In genomic region chr20:22523499-22524392, GRCh38 we compare ENCODE assay signal across 1 cellular context.
TF ChIP-seq lines count a peak whose summit lies in the region.

No MANE protein-coding gene starts in this region.

TF ChIP-seq in HepG2, 621 proteins besides CTCF, POLR2A, EP300 and RAD21 (continued from another document and continues in another):
- TF ChIP-seq, protein P1, sequence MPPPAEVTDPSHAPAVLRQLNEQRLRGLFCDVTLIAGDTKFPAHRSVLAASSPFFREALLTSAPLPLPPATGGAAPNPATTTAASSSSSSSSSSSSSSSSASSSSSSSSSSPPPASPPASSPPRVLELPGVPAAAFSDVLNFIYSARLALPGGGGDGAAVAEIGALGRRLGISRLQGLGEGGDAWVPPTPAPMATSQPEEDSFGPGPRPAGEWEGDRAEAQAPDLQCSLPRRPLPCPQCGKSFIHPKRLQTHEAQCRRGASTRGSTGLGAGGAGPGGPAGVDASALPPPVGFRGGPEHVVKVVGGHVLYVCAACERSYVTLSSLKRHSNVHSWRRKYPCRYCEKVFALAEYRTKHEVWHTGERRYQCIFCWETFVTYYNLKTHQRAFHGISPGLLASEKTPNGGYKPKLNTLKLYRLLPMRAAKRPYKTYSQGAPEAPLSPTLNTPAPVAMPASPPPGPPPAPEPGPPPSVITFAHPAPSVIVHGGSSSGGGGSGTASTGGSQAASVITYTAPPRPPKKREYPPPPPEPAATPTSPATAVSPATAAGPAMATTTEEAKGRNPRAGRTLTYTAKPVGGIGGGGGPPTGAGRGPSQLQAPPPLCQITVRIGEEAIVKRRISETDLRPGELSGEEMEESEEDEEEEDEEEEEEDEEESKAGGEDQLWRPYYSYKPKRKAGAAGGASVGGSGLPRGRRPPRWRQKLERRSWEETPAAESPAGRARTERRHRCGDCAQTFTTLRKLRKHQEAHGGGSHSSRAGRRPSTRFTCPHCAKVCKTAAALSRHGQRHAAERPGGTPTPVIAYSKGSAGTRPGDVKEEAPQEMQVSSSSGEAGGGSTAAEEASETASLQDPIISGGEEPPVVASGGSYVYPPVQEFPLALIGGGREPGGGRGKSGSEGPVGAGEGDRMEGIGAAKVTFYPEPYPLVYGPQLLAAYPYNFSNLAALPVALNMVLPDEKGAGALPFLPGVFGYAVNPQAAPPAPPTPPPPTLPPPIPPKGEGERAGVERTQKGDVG (CRISPR knock-in tag; IDR thresholded peaks at IDR 0.05; ENCODE audit: borderline replicate concordance) = peak; percentile 95
- TF ChIP-seq, protein P2, sequence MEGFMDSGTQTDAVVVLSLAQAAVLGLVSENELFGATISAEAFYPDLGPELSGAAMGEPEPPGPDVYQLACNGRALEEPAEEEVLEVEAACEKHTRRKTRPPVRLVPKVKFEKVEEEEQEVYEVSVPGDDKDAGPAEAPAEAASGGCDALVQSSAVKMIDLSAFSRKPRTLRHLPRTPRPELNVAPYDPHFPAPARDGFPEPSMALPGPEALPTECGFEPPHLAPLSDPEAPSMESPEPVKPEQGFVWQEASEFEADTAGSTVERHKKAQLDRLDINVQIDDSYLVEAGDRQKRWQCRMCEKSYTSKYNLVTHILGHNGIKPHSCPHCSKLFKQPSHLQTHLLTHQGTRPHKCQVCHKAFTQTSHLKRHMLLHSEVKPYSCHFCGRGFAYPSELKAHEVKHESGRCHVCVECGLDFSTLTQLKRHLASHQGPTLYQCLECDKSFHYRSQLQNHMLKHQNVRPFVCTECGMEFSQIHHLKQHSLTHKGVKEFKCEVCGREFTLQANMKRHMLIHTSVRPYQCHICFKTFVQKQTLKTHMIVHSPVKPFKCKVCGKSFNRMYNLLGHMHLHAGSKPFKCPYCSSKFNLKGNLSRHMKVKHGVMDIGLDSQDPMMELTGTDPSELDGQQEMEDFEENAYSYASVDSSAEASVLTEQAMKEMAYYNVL (CRISPR knock-in tag; IDR thresholded peaks at IDR 0.05; ENCODE audit: borderline replicate concordance) = peak; percentile 93
- TF ChIP-seq MED1 (CRISPR knock-in tag; IDR thresholded peaks at IDR 0.05) (peak; percentile 94), ZNF543 (CRISPR knock-in tag; IDR thresholded peaks at IDR 0.05) (peak; percentile 60; the same call in 1 of the 2 replicates), CAMTA2 (CRISPR knock-in tag; IDR thresholded peaks at IDR 0.05; ENCODE audit: borderline replicate concordance) (peak; percentile 62; the same call in 1 of the 2 replicates), JUNB (CRISPR knock-in tag; IDR thresholded peaks at IDR 0.05; ENCODE audit: borderline replicate concordance) (peak; percentile 91), TFE3 (CRISPR knock-in tag; IDR thresholded peaks at IDR 0.05) (peak; percentile 86; the same call in 1 of the 2 replicates), ZNF276 (CRISPR knock-in tag; IDR thresholded peaks at IDR 0.05; ENCODE audit: low read depth) (peak; percentile 93), SOX13 (IDR thresholded peaks at IDR 0.05) (peak; percentile 77; the same call in 1 of the 2 replicates), SOX13 (CRISPR knock-in tag; conservative IDR thresholded peaks at IDR 0.05 in 1 of 2, IDR thresholded peaks at IDR 0.05 in 1 of 2) (peak in 1 of 2 experiments; percentile 92; a peak in 2 of 4 replicates), ZBTB33 (CRISPR knock-in tag; IDR thresholded peaks at IDR 0.05) (peak; percentile 74), DNMT1 (CRISPR knock-in tag; IDR thresholded peaks at IDR 0.05) (no peak), ZNF841 (CRISPR knock-in tag; IDR thresholded peaks at IDR 0.05; ENCODE audit: borderline replicate concordance) (no peak), PPARG (CRISPR knock-in tag; conservative IDR thresholded peaks at IDR 0.05) (peak; percentile 57), ZFP36 (IDR thresholded peaks at IDR 0.05; ENCODE audit: borderline replicate concordance, low read depth, low read length, partially characterized antibody) (no peak), ZNF44 (CRISPR knock-in tag; IDR thresholded peaks at IDR 0.05) (peak; percentile 83; the same call in 1 of the 2 replicates), DMTF1 (CRISPR knock-in tag; IDR thresholded peaks at IDR 0.05) (no peak), ZNF737 (CRISPR knock-in tag; IDR thresholded peaks at IDR 0.05; ENCODE audit: borderline replicate concordance) (no peak), FOSL1 (CRISPR knock-in tag; IDR thresholded peaks at IDR 0.05; ENCODE audit: borderline replicate concordance) (no peak), FOXK2 (IDR thresholded peaks at IDR 0.05) (peak; percentile 58; the same call in 1 of the 2 replicates), ZNF678 (CRISPR knock-in tag; IDR thresholded peaks at IDR 0.05) (peak; percentile 86; the same call in 1 of the 2 replicates), ADNP (CRISPR knock-in tag; IDR thresholded peaks at IDR 0.05) (no peak), FOXP1 (IDR thresholded peaks at IDR 0.05) (no peak), FOXP1 (CRISPR knock-in tag; IDR thresholded peaks at IDR 0.05) (peak; percentile 81), EEA1 (CRISPR knock-in tag; IDR thresholded peaks at IDR 0.05; ENCODE audit: borderline replicate concordance) (0 out of 2 replicates have a peak, but pooled peaks have one; percentile 19), EED (CRISPR knock-in tag; IDR thresholded peaks at IDR 0.05) (no peak), KDM5A (IDR thresholded peaks at IDR 0.05; ENCODE audit: borderline replicate concordance, low read length) (no peak; the same call in 1 of the 2 replicates), RFXAP (CRISPR knock-in tag; IDR thresholded peaks at IDR 0.05; ENCODE audit: borderline replicate concordance) (peak; percentile 53), ZBTB42 (CRISPR knock-in tag; IDR thresholded peaks at IDR 0.05) (peak; percentile 63), ZSCAN21 (CRISPR knock-in tag; IDR thresholded peaks at IDR 0.05; ENCODE audit: borderline replicate concordance) (peak; percentile 87), CBFB (CRISPR knock-in tag; IDR thresholded peaks at IDR 0.05) (peak; percentile 65), KDM4B (CRISPR knock-in tag; IDR thresholded peaks at IDR 0.05) (peak; percentile 58; the same call in 1 of the 2 replicates), NFATC3 (CRISPR knock-in tag; IDR thresholded peaks at IDR 0.05) (no peak; the same call in 1 of the 2 replicates), RBM22 (optimal IDR thresholded peaks at IDR 0.05; ENCODE audit: low read length) (peak; percentile 84), ZNF354B (CRISPR knock-in tag; IDR thresholded peaks at IDR 0.05) (no peak; the same call in 1 of the 2 replicates), ZFX (CRISPR knock-in tag; IDR thresholded peaks at IDR 0.05; ENCODE audit: low read depth) (peak; percentile 67), ETV6 (CRISPR knock-in tag; conservative IDR thresholded peaks at IDR 0.05) (no peak), TCF12 (IDR thresholded peaks at IDR 0.05) (no peak), TCF12 (CRISPR knock-in tag; IDR thresholded peaks at IDR 0.05) (peak; percentile 95; the same call in 1 of the 2 replicates), NFIB (CRISPR knock-in tag; IDR thresholded peaks at IDR 0.05; ENCODE audit: borderline replicate concordance) (no peak), ZFP36L1 (CRISPR knock-in tag; IDR thresholded peaks at IDR 0.05) (peak; percentile 69; the same call in 1 of the 2 replicates), ZBTB20 (CRISPR knock-in tag; IDR thresholded peaks at IDR 0.05; ENCODE audit: borderline replicate concordance, low read depth) (peak; percentile 83; the same call in 1 of the 2 replicates), ZNF484 (CRISPR knock-in tag; IDR thresholded peaks at IDR 0.05; ENCODE audit: borderline replicate concordance, low read depth) (no peak), HDAC6 (IDR thresholded peaks at IDR 0.05; ENCODE audit: low read depth, low read length) (0 out of 2 replicates have a peak, but pooled peaks have one; percentile 25)
- TF ChIP-seq, protein P3, sequence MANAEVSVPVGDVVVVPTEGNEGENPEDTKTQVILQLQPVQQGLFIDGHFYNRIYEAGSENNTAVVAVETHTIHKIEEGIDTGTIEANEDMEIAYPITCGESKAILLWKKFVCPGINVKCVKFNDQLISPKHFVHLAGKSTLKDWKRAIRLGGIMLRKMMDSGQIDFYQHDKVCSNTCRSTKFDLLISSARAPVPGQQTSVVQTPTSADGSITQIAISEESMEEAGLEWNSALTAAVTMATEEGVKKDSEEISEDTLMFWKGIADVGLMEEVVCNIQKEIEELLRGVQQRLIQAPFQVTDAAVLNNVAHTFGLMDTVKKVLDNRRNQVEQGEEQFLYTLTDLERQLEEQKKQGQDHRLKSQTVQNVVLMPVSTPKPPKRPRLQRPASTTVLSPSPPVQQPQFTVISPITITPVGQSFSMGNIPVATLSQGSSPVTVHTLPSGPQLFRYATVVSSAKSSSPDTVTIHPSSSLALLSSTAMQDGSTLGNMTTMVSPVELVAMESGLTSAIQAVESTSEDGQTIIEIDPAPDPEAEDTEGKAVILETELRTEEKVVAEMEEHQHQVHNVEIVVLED (CRISPR knock-in tag; IDR thresholded peaks at IDR 0.05; ENCODE audit: borderline replicate concordance) = peak; percentile 69
- TF ChIP-seq, protein P4, sequence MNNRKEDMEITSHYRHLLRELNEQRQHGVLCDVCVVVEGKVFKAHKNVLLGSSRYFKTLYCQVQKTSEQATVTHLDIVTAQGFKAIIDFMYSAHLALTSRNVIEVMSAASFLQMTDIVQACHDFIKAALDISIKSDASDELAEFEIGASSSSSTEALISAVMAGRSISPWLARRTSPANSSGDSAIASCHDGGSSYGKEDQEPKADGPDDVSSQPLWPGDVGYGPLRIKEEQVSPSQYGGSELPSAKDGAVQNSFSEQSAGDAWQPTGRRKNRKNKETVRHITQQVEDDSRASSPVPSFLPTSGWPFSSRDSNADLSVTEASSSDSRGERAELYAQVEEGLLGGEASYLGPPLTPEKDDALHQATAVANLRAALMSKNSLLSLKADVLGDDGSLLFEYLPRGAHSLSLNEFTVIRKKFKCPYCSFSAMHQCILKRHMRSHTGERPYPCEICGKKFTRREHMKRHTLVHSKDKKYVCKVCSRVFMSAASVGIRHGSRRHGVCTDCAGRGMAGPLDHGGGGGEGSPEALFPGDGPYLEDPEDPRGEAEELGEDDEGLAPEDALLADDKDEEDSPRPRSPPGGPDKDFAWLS (CRISPR knock-in tag; IDR thresholded peaks at IDR 0.05; ENCODE audit: borderline replicate concordance) = no peak
- TF ChIP-seq, protein P5, sequence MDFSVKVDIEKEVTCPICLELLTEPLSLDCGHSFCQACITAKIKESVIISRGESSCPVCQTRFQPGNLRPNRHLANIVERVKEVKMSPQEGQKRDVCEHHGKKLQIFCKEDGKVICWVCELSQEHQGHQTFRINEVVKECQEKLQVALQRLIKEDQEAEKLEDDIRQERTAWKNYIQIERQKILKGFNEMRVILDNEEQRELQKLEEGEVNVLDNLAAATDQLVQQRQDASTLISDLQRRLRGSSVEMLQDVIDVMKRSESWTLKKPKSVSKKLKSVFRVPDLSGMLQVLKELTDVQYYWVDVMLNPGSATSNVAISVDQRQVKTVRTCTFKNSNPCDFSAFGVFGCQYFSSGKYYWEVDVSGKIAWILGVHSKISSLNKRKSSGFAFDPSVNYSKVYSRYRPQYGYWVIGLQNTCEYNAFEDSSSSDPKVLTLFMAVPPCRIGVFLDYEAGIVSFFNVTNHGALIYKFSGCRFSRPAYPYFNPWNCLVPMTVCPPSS (IDR thresholded peaks at IDR 0.05) = no peak
